1 cellular context compared by ENCODE assay signal in genomic region chr7:131231381-131232220, GRCh38.
TF ChIP-seq lines count a peak whose summit lies in the region.

No MANE protein-coding gene starts in this region.

TF ChIP-seq in K562, 482 proteins besides CTCF, POLR2A, EP300 and RAD21 (continued from another document and continues in another):
- TF ChIP-seq ATF4 (CRISPR knock-in tag; IDR thresholded peaks at IDR 0.05) (peak; percentile 94), HOMEZ (CRISPR knock-in tag; IDR thresholded peaks at IDR 0.05) (no peak), SMARCA4 (IDR thresholded peaks at IDR 0.05) (peak; percentile 45; the same call in 1 of the 2 replicates), ARID3B (CRISPR knock-in tag; IDR thresholded peaks at IDR 0.05; ENCODE audit: borderline replicate concordance) (no peak), ZNF592 (IDR thresholded peaks at IDR 0.05) (no peak), PREB (CRISPR knock-in tag; IDR thresholded peaks at IDR 0.05) (no peak), MAZ (CRISPR knock-in tag; conservative IDR thresholded peaks at IDR 0.05 in 1 of 2, IDR thresholded peaks at IDR 0.05 in 1 of 2) (peak in 1 of 2 experiments; percentile 43; a peak in 1 of 4 replicates), SRF (CRISPR knock-in tag; IDR thresholded peaks at IDR 0.05) (no peak), ZBED1 (IDR thresholded peaks at IDR 0.05) (no peak), ZNF316 (IDR thresholded peaks at IDR 0.05) (no peak), HIVEP1 (CRISPR knock-in tag; IDR thresholded peaks at IDR 0.05) (no peak), MBD1 (CRISPR knock-in tag; IDR thresholded peaks at IDR 0.05) (peak; percentile 33; the same call in 1 of the 2 replicates), ZC3H11A (IDR thresholded peaks at IDR 0.05; ENCODE audit: low read depth, low read length) (no peak), SMARCC2 (IDR thresholded peaks at IDR 0.05; ENCODE audit: low read depth) (no peak), KAT7 (CRISPR knock-in tag; IDR thresholded peaks at IDR 0.05; ENCODE audit: borderline replicate concordance) (no peak), NFE2 (IDR thresholded peaks at IDR 0.05; ENCODE audit: low read depth) (peak; percentile 70), SMAD4 (CRISPR knock-in tag; conservative IDR thresholded peaks at IDR 0.05) (peak; percentile 38; the same call in 1 of the 2 replicates), ILF3 (IDR thresholded peaks at IDR 0.05; ENCODE audit: borderline replicate concordance) (no peak), IRF9 (tag; IDR thresholded peaks at IDR 0.05) (peak; percentile 50; the same call in 1 of the 2 replicates), GABPB2 (CRISPR knock-in tag; conservative IDR thresholded peaks at IDR 0.05) (no peak), ZNF445 (CRISPR knock-in tag; IDR thresholded peaks at IDR 0.05; ENCODE audit: low read depth) (no peak), NFATC3 (IDR thresholded peaks at IDR 0.05) (no peak), NR4A1 (CRISPR knock-in tag; IDR thresholded peaks at IDR 0.05) (no peak), NR4A1 (tag; IDR thresholded peaks at IDR 0.05) (peak; percentile 86), ZNF639 (CRISPR knock-in tag; conservative IDR thresholded peaks at IDR 0.05 in 1 of 2, IDR thresholded peaks at IDR 0.05 in 1 of 2) (0 out of 4 replicates have a peak, but pooled peaks of 1 of the 2 experiments have one; percentile 31), ATF1 (CRISPR knock-in tag; IDR thresholded peaks at IDR 0.05) (no peak), ATF1 (tag; IDR thresholded peaks at IDR 0.05) (peak; percentile 34; the same call in 1 of the 2 replicates), POLR2H (tag; IDR thresholded peaks at IDR 0.05; ENCODE audit: low read depth) (peak; percentile 71), ZEB2 (IDR thresholded peaks at IDR 0.05) (peak; percentile 20; the same call in 1 of the 2 replicates), SP1 (CRISPR knock-in tag; IDR thresholded peaks at IDR 0.05) (no peak), NR2C2 (CRISPR knock-in tag; IDR thresholded peaks at IDR 0.05) (no peak), NR2C2 (tag; IDR thresholded peaks at IDR 0.05) (peak; percentile 23; the same call in 1 of the 2 replicates), E4F1 (CRISPR knock-in tag; IDR thresholded peaks at IDR 0.05; ENCODE audit: borderline replicate concordance) (peak; percentile 75; the same call in 1 of the 2 replicates), TRIM25 (IDR thresholded peaks at IDR 0.05; ENCODE audit: borderline replicate concordance) (no peak), TBP (optimal IDR thresholded peaks at IDR 0.05; ENCODE audit: low read depth, low read length) (no peak), ZNF212 (CRISPR knock-in tag; IDR thresholded peaks at IDR 0.05) (no peak), TEAD4 (IDR thresholded peaks at IDR 0.05; ENCODE audit: low read length) (peak; percentile 70), TEAD4 (CRISPR knock-in tag; IDR thresholded peaks at IDR 0.05; ENCODE audit: borderline replicate concordance) (no peak), ZNF143 (CRISPR knock-in tag; IDR thresholded peaks at IDR 0.05) (no peak), CEBPG (CRISPR knock-in tag; IDR thresholded peaks at IDR 0.05) (peak; percentile 92), CEBPG (tag; conservative IDR thresholded peaks at IDR 0.05 in 1 of 2, IDR thresholded peaks at IDR 0.05 in 1 of 2) (peak; percentile 93 to 97), ZZZ3 (IDR thresholded peaks at IDR 0.05) (no peak), ZNF75A (CRISPR knock-in tag; IDR thresholded peaks at IDR 0.05) (no peak), TRIM24 (IDR thresholded peaks at IDR 0.05) (peak; percentile 90 to 93), ATF7 (IDR thresholded peaks at IDR 0.05) (no peak; the same call in 1 of the 2 replicates)
